Comparison of ENCODE assay signal across 11 cellular contexts in the genomic region with DNA sequence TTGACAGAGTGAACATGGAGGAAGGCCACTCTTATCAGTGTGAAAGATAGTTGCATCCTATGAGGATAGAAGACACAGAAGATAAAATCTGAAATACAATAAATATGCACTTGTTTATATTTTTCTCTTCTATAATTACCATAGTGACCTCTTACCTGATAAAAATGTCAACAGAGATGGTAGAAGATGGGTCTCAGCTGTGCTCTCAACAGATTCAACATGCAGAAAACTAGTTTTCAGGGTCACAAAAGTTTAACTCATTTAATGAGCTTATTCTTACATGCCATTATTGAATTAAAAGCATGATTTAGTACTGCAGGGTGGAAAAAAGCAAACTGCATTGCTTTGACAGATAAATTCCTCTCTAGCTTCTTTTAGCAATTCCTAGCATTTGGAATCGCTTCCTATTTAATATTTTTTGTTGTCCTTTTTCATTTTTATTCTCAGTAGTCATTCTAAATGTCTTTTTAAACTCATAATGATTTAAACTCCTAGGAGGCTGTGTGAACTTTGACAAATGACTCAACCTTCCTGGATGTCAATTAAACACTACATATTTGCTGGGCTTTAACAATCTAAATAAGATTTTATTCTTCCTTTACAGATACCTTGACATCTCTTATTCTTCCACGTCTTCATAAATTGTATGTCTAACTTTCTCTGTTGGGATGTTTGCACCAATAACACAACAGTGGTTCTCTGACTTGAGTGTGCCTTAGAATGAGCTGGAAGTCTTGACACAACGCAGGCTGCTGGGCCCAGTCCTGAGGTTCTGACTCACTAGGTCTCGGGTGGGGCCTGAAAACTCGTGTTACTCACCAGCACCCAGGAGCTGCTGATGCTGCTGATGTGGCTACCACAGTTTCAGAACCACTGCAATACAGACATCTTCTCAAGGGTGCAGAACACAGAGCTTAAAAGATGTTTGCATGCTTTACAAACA.
A peak's percentile ranks its signal among the peaks of the same experiment; 100 is the strongest.
DNase-seq lines count a peak whose midpoint lies in the region; ATAC-seq and TF ChIP-seq lines count a peak whose summit lies in the region.
"Had no signal": no experiment of that assay in that cellular context is flagged by ENCODE, and none has a peak within 500 bp of the region (broad histone marks: within the 10 kb centered on the region; RNA-seq: fewer than 3 reads in every experiment).

No MANE protein-coding gene starts in this region.

- no peaks in the 10 kb centered on the region for H3K27me3 Mint-ChIP-seq in HFFc6 (ENCODE audit: insufficient read depth)
- H3K27me3 Mint-ChIP-seq: naive B cell had no signal

- TF ChIP-seq CTCF in HFFc6 (IDR thresholded peaks at IDR 0.05) = no peak
- no peak for TF ChIP-seq CTCF in thoracic aorta (IDR thresholded peaks at IDR 0.05)

- intact Hi-C loops in right cardiac atrium (cut with DNase I) = no loop called here

- peak; percentile 59 to 85 for ATAC-seq in right cardiac atrium
- ATAC-seq in thoracic aorta (ENCODE audit: insufficient number of reproducible peaks, low FRiP score, low read depth) = peak; percentile 76

- H3K27ac Mint-ChIP-seq in HFFc6 = peak overlapping the region; percentile 87
- H3K27ac Mint-ChIP-seq: naive B cell had no signal

- H3K36me3 ChIP-seq in thoracic aorta = no peaks in the 10 kb centered on the region
- H3K36me3 ChIP-seq: esophagus squamous epithelium had no signal

- no peaks in the 10 kb centered on the region for H3K4me1 ChIP-seq in right cardiac atrium (ENCODE audit: control insufficient read depth, insufficient read depth, low read length)
- H3K4me1 ChIP-seq in thoracic aorta (ENCODE audit: control insufficient read depth in 1 of 2, low read depth in 2 of 2) = peaks cover 0 to 17% of the 10 kb centered on the region in 2 donors
- H3K4me1 ChIP-seq: esophagus squamous epithelium had no signal

- H3K27ac ChIP-seq in right cardiac atrium (ENCODE audit: low read length) (no peak overlapping the region), thoracic aorta (peak overlapping the region in 1 of 2 donors; percentile 4)
- H3K27ac ChIP-seq: esophagus squamous epithelium had no signal

- H3K4me3 Mint-ChIP-seq in HFFc6 = peak overlapping the region; percentile 39
- H3K4me3 Mint-ChIP-seq: naive B cell had no signal

- 60% methylated on average over 5 of the region's 5 CpGs for WGBS in right cardiac atrium

- H3K27me3 ChIP-seq in right cardiac atrium (ENCODE audit: control insufficient read depth, insufficient read depth) = no peaks in the 10 kb centered on the region
- no peaks in the 10 kb centered on the region for H3K27me3 ChIP-seq in thoracic aorta (replicated peaks; ENCODE audit: insufficient read depth)
- H3K27me3 ChIP-seq: esophagus squamous epithelium had no signal

- no peaks in the 10 kb centered on the region for H3K36me3 Mint-ChIP-seq in HFFc6 (ENCODE audit: low read depth)
- H3K36me3 Mint-ChIP-seq: naive B cell had no signal

- DNase-seq in HFFc6 (peak; percentile 87), astrocyte of the hippocampus (ENCODE audit: low read depth, low spot score) (peak; percentile 56), right cardiac atrium (peak in 2 of 3 donors; percentile 63 to 66), thoracic aorta (ENCODE audit: low spot score) (peak; percentile 10), UCSD-AML1 (lab: John Stamatoyannopoulos, UW; ENCODE audit: unreplicated experiment) (no peak), DMS53 treated with DMSO at 0.1 percent for 48 hours (lab: John Stamatoyannopoulos, UW; ENCODE audit: unreplicated experiment) (no peak), NCI-H526 treated with DMSO at 0.1 percent for 48 hours (lab: John Stamatoyannopoulos, UW) (no peak)
- no peak for DNase-seq in activated naive CD4-positive, alpha-beta T cell treated with Interleukin-2 at 50 U/mL for 16 hours
- DNase-seq: esophagus squamous epithelium, naive B cell, NCI-H82 had no signal

- H3K9me3 Mint-ChIP-seq in HFFc6 = no peaks in the 10 kb centered on the region

- H3K9me3 ChIP-seq in right cardiac atrium (ENCODE audit: control insufficient read depth, low read length) (no peaks in the 10 kb centered on the region), thoracic aorta (no peaks in the 10 kb centered on the region)
- H3K9me3 ChIP-seq: esophagus squamous epithelium had no signal

- H3K4me1 Mint-ChIP-seq in HFFc6 (ENCODE audit: low read depth) = peaks cover 53% of the 10 kb centered on the region
- H3K4me1 Mint-ChIP-seq: naive B cell had no signal

- H3K4me3 ChIP-seq in right cardiac atrium (ENCODE audit: low read length) = no peak overlapping the region
- no peak overlapping the region for H3K4me3 ChIP-seq in thoracic aorta
- H3K4me3 ChIP-seq: esophagus squamous epithelium had no signal

Comparison
In these comparisons a context has a peak if more than half of its experiments do, and no peak if none do; other contexts are left out.
1. DNase-seq: peak in HFFc6 (single experiment), astrocyte of the hippocampus (single experiment), right cardiac atrium (2 of 3) and thoracic aorta (single experiment); none in UCSD-AML1 (single experiment), DMS53 treated with DMSO at 0.1 percent for 48 hours (single experiment), activated naive CD4-positive, alpha-beta T cell treated with Interleukin-2 at 50 U/mL for 16 hours (single experiment) and NCI-H526 treated with DMSO at 0.1 percent for 48 hours (single experiment).